8 cellular contexts compared by ENCODE assay signal in genomic region chr14:63174760-63175191, GRCh38. TPM values are rescaled to one million over a fixed set of nuclear protein-coding genes. Genes with fewer than 3 reads are reported as not detected.
A peak's percentile ranks its signal among the peaks of the same experiment; 100 is the strongest.
DNase-seq lines count a peak whose midpoint lies in the region; ATAC-seq, FAIRE-seq and TF ChIP-seq lines count a peak whose summit lies in the region.

No MANE protein-coding gene starts in this region.

- TF ChIP-seq POLR2A in upper lobe of left lung (IDR thresholded peaks at IDR 0.05) = no peak

- no peaks in the 10 kb centered on the region for H3K36me3 Mint-ChIP-seq in activated T-cell treated with anti-CD3 and anti-CD28 coated beads, Interleukin-2, amount 50 U/mL, for 24 hours (ENCODE audit: low read depth)

- no peak overlapping the region for H3K4me3 Mint-ChIP-seq in activated T-cell treated with anti-CD3 and anti-CD28 coated beads, Interleukin-2, amount 50 U/mL, for 24 hours

- H3K27me3 ChIP-seq in upper lobe of left lung = no peaks in the 10 kb centered on the region

- no peaks in the 10 kb centered on the region for H3K4me1 Mint-ChIP-seq in activated T-cell treated with anti-CD3 and anti-CD28 coated beads, Interleukin-2, amount 50 U/mL, for 24 hours (ENCODE audit: low read depth)

- H3K27ac ChIP-seq in upper lobe of left lung = no peak overlapping the region

- peak in 1 of 2 donors; percentile 65 for ATAC-seq in upper lobe of left lung (ENCODE audit: low FRiP score in 2 of 2)

- H3K4me3 ChIP-seq in astrocyte of the spinal cord (ENCODE audit: low read depth, low read length) (no peak overlapping the region), upper lobe of left lung (no peak overlapping the region)

- no peaks in the 10 kb centered on the region for H3K9me3 ChIP-seq in upper lobe of left lung

- TF ChIP-seq CTCF in astrocyte of the spinal cord (IDR thresholded peaks at IDR 0.05; ENCODE audit: low read depth, low read length) = peak; percentile 72
- TF ChIP-seq CTCF in upper lobe of left lung (IDR thresholded peaks at IDR 0.05) = peak; percentile 18 to 42 (median 32)

- peaks cover 4% of the 10 kb centered on the region for H3K27me3 Mint-ChIP-seq in activated T-cell treated with anti-CD3 and anti-CD28 coated beads, Interleukin-2, amount 50 U/mL, for 24 hours

- peaks cover 0 to 12% (median 2%) of the 10 kb centered on the region in 4 donors for H3K4me1 ChIP-seq in upper lobe of left lung

- WGBS in upper lobe of left lung, 2 donors = 16 to 25% methylated on average over 2 of the region's 2 CpGs

- H3K27ac Mint-ChIP-seq in activated T-cell treated with anti-CD3 and anti-CD28 coated beads, Interleukin-2, amount 50 U/mL, for 24 hours = no peak overlapping the region

- H3K9me3 Mint-ChIP-seq in activated T-cell treated with anti-CD3 and anti-CD28 coated beads, Interleukin-2, amount 50 U/mL, for 24 hours = no peaks in the 10 kb centered on the region

- peak; percentile 35 for FAIRE-seq in GM18507 (lab: Jason Lieb, UNC)

- no peak for TF ChIP-seq EP300 in upper lobe of left lung (IDR thresholded peaks at IDR 0.05)

- H3K36me3 ChIP-seq in upper lobe of left lung = no peaks in the 10 kb centered on the region

- in situ Hi-C loops in astrocyte of the spinal cord (cut with HindIII; ENCODE audit: low sequenced_read_pairs) = no loop called here

- DNase-seq in GM18507 (ENCODE audit: extremely low spot score, insufficient read length, low read depth) = no peak
- DNase-seq in NCI-H2081 treated with DMSO at 0.1 percent for 48 hours (lab: John Stamatoyannopoulos, UW) = peak; percentile 64
- DNase-seq in astrocyte of the spinal cord (ENCODE audit: low read depth, low spot score) = peak; percentile 79
- DNase-seq in inferior parietal cortex (ENCODE audit: extremely low spot score) = peak; percentile 46
- DNase-seq in upper lobe of left lung = no peak
- DNase-seq in NK-92 treated with Interleukin-12 subunit alpha and Interleukin-12 subunit beta, amount 100 ng/mL, for 24 hours (lab: John Stamatoyannopoulos, UW) = no peak
- DNase-seq in effector CD4-positive, alpha-beta T cell = no peak
- no peak for DNase-seq in activated T-cell treated with anti-CD3 and anti-CD28 coated beads, Interleukin-2, amount 50 U/mL, for 24 hours

RNA-seq across cellular contexts. Expression of gene RHOJ, which starts 29.5 kb away (rescaled TPM):
- total RNA-seq in upper lobe of left lung = 10 to 100 TPM in 4 of 6 donors, 1 to 10 TPM in 2; 4.6 to 42.5 (median 14.7) TPM

Comparison
In these comparisons a context has a peak if more than half of its experiments do, and no peak if none do; other contexts are left out.
1. DNase-seq: peak in NCI-H2081 treated with DMSO at 0.1 percent for 48 hours (single experiment), astrocyte of the spinal cord (single experiment) and inferior parietal cortex (single experiment); none in GM18507 (single experiment), upper lobe of left lung (0 of 2), NK-92 treated with Interleukin-12 subunit alpha and Interleukin-12 subunit beta, amount 100 ng/mL, for 24 hours (single experiment), effector CD4-positive, alpha-beta T cell (single experiment) and activated T-cell treated with anti-CD3 and anti-CD28 coated beads, Interleukin-2, amount 50 U/mL, for 24 hours (single experiment).